Comparison of ENCODE assay signal across 8 cellular contexts in genomic region chr16:67030221-67030962, GRCh38. TPM values are rescaled to one million over a fixed set of nuclear protein-coding genes. Genes with fewer than 3 reads are reported as not detected.
DNase-seq lines count a peak whose midpoint lies in the region; ATAC-seq and TF ChIP-seq lines count a peak whose summit lies in the region.

No MANE protein-coding gene starts in this region.

- H3K18ac ChIP-seq in H9 (ENCODE audit: insufficient read length, low read depth, low read length), result no peak overlapping the region

- H3K4me1 Mint-ChIP-seq in H9 (peaks cover 12 to 13% of the 10 kb centered on the region in 2 experiments), WTC11 (peaks cover 13% of the 10 kb centered on the region; the same call in 1 of the 2 replicates)

- DNase-seq in H9, result no peak
- no peak for DNase-seq in WTC11 (ENCODE audit: low spot score)
- no peak for DNase-seq in right cardiac atrium
- no peak for DNase-seq in GDM1 (lab: John Stamatoyannopoulos, UW)
- no peak for DNase-seq in COLO829 (ENCODE audit: low spot score)

- peaks cover 4% of the 10 kb centered on the region for H3K79me1 ChIP-seq in H9 (ENCODE audit: insufficient read depth, low read depth, low read length, poor library complexity, severe bottlenecking)

- H3K27ac Mint-ChIP-seq in H9 (no peak overlapping the region), WTC11 (no peak overlapping the region)

- no peak overlapping the region for H2AK5ac ChIP-seq in H9 (ENCODE audit: insufficient read length, low read length)

- H3K9me3 Mint-ChIP-seq in H9 (no peaks in the 10 kb centered on the region), WTC11 (no peaks in the 10 kb centered on the region)

- ATAC-seq in WTC11 (no peak), right cardiac atrium (no peak), HG03045 (IDR thresholded peaks at IDR 0.05; ENCODE audit: unreplicated experiment) (no peak), HG02973 (IDR thresholded peaks at IDR 0.05; ENCODE audit: unreplicated experiment) (no peak)

- no peak overlapping the region for H3K23ac ChIP-seq in H9 (ENCODE audit: insufficient read length, low read depth, low read length)

- no peak overlapping the region for H3K14ac ChIP-seq in H9 (ENCODE audit: insufficient read depth, low read length)

- H3K4me3 ChIP-seq in right cardiac atrium (ENCODE audit: low read length) (peak overlapping the region; percentile 91), skeletal muscle tissue (ENCODE audit: low read length in 3 of 3) (peak overlapping the region; percentile 73 to 87 (median 79))

- H3K4me2 ChIP-seq in H9 (ENCODE audit: insufficient read depth, insufficient read length, low read length), result peak overlapping the region; percentile 60

- peak overlapping the region; percentile 85 to 89 for H3K4me3 Mint-ChIP-seq in H9
- peak overlapping the region; percentile 84 for H3K4me3 Mint-ChIP-seq in WTC11

- H3K27me3 Mint-ChIP-seq in H9 (ENCODE audit: low read depth), result no peaks in the 10 kb centered on the region; the same call in 1 of the 2 replicates
- peaks cover 10% of the 10 kb centered on the region for H3K27me3 Mint-ChIP-seq in WTC11 (ENCODE audit: low read depth)

- H2BK5ac ChIP-seq in H9 (ENCODE audit: insufficient read length, low read length), result no peak overlapping the region

- H4K20me1 ChIP-seq in H9 (ENCODE audit: control insufficient read depth, insufficient read depth, insufficient read length), result no peaks in the 10 kb centered on the region

- H2BK120ac ChIP-seq in H9 (ENCODE audit: low read depth, low read length, poor library complexity, severe bottlenecking), result no peak overlapping the region

- no peak overlapping the region for H3K27ac ChIP-seq in H9 (ENCODE audit: insufficient read length, low read depth, low read length)
- H3K27ac ChIP-seq in right cardiac atrium (ENCODE audit: low read length), result no peak overlapping the region
- H3K27ac ChIP-seq in skeletal muscle tissue (ENCODE audit: low read depth, low read length), result peak overlapping the region; percentile 91

- no peak overlapping the region for H4K8ac ChIP-seq in H9 (replicated peaks; ENCODE audit: insufficient read length, low read depth, low read length)

- no peaks in the 10 kb centered on the region for H3K27me3 ChIP-seq in H9 (ENCODE audit: insufficient read depth, low read length)
- no peaks in the 10 kb centered on the region for H3K27me3 ChIP-seq in right cardiac atrium (ENCODE audit: control insufficient read depth, insufficient read depth)
- H3K27me3 ChIP-seq in skeletal muscle tissue (ENCODE audit: control insufficient read depth in 3 of 3, insufficient read depth in 3 of 3, low read length in 3 of 3), result no peaks in the 10 kb centered on the region

- H3K36me3 ChIP-seq in skeletal muscle tissue (ENCODE audit: control insufficient read depth in 3 of 3, insufficient read depth in 3 of 3, low read length in 3 of 3), result peaks cover 0 to 2% (median 0%) of the 10 kb centered on the region in 3 donors

- no peak overlapping the region for H3K56ac ChIP-seq in H9 (ENCODE audit: insufficient read length, low read depth, low read length)

- TF ChIP-seq CTCF in H9 (conservative IDR thresholded peaks at IDR 0.05), result no peak
- no peak for TF ChIP-seq CTCF in WTC11 (IDR thresholded peaks at IDR 0.05)

- H3K23me2 ChIP-seq in H9 (ENCODE audit: insufficient read length, low read depth, low read length, poor library complexity, severe bottlenecking), result peaks cover 9% of the 10 kb centered on the region

- H3T11ph ChIP-seq in H9 (ENCODE audit: low read length), result no peak overlapping the region

- H4K91ac ChIP-seq in H9 (ENCODE audit: insufficient read length, low read depth, low read length), result no peak overlapping the region

- H3K36me3 Mint-ChIP-seq in H9 (ENCODE audit: insufficient read depth in 1 of 3, low read depth in 3 of 3) (peaks cover 0 to 29% (median 22%) of the 10 kb centered on the region in 3 experiments; a peak in 4 of 7 replicates), WTC11 (peaks cover 8% of the 10 kb centered on the region; the same call in 1 of the 2 replicates)

- intact Hi-C loops in right cardiac atrium (cut with DNase I), result no loop called here

- no CpG with 5 or more reads among the region's 18 CpGs for WGBS in H9 (ENCODE audit: extremely low coverage, insufficient read length, low lambda C conversion rate)
- WGBS in right cardiac atrium, result 39% methylated on average over 18 of the region's 18 CpGs

- H2BK15ac ChIP-seq in H9 (ENCODE audit: low read depth, low read length), result no peak overlapping the region

- no peak overlapping the region for H2BK12ac ChIP-seq in H9 (ENCODE audit: insufficient read length, low read depth, low read length)

- H3K4me1 ChIP-seq in H9 (ENCODE audit: insufficient read depth, low read length), result no peaks in the 10 kb centered on the region
- peaks cover 7% of the 10 kb centered on the region for H3K4me1 ChIP-seq in right cardiac atrium (ENCODE audit: control insufficient read depth, insufficient read depth, low read length)
- peaks cover 18 to 31% (median 20%) of the 10 kb centered on the region in 3 donors for H3K4me1 ChIP-seq in skeletal muscle tissue (ENCODE audit: control insufficient read depth in 3 of 3, insufficient read depth in 3 of 3, low read length in 3 of 3)

- peaks cover 4% of the 10 kb centered on the region; the same call in 1 of the 2 replicates for H3K79me2 ChIP-seq in H9 (ENCODE audit: insufficient read depth, low read length)

- no peaks in the 10 kb centered on the region for H3K9me3 ChIP-seq in H9 (ENCODE audit: control insufficient read depth, low read depth, low read length)
- H3K9me3 ChIP-seq in right cardiac atrium (ENCODE audit: control insufficient read depth, low read length), result no peaks in the 10 kb centered on the region
- H3K9me3 ChIP-seq in skeletal muscle tissue (ENCODE audit: control insufficient read depth in 3 of 3, low read length in 3 of 3), result no peaks in the 10 kb centered on the region

- H3K4ac ChIP-seq in H9 (ENCODE audit: low read depth, low read length), result no peak overlapping the region

- POLR2A ChIA-PET in WTC11 (lab: Charles Lee), result interaction anchor here (0.7 kb wide), 2 partner anchors 12 to 27 kb away, joined by 3 to 5 read pairs; no protein-coding TSS in a partner anchor

- no peak overlapping the region for H4K5ac ChIP-seq in H9 (ENCODE audit: insufficient read length, low read depth, low read length)

- CTCF ChIA-PET in WTC11 (lab: Charles Lee), result interaction anchor here (0.6 to 5.1 kb wide), 13 partner anchors 12 to 216 kb away, joined by 3 to 51 read pairs (median 4); partner anchors contain the start of genes B3GNT9 and CES3

- H3K9ac ChIP-seq in H9 (ENCODE audit: extremely low read depth, insufficient read length, low read length), result peak overlapping the region; percentile 45
- H3K9ac ChIP-seq in skeletal muscle tissue (ENCODE audit: low read depth in 1 of 3, low read length in 3 of 3), result peak overlapping the region; percentile 84 to 89 (median 89)

- no peak overlapping the region for H2BK20ac ChIP-seq in H9 (ENCODE audit: low read depth, low read length, poor library complexity, severe bottlenecking)

- H2AFZ ChIP-seq in H9 (ENCODE audit: low read length), result no peak overlapping the region

TF ChIP-seq in WTC11, 78 proteins besides CTCF, POLR2A, EP300 and RAD21:
- TF ChIP-seq NR2C2 (CRISPR knock-in tag; IDR thresholded peaks at IDR 0.05) (no peak), ZNF121 (CRISPR knock-in tag; IDR thresholded peaks at IDR 0.05) (peak; percentile 87; the same call in 1 of the 2 replicates)

RNA-seq across cellular contexts. Expression of gene CBFB, which starts 1.4 kb away (rescaled TPM):
- total RNA-seq in H9 (2021) (76.3 and 84.3 TPM in 2 replicates), WTC11 (2021) (36.9 to 40.9 TPM (median 37.1 TPM) in 3 replicates), right cardiac atrium (10 to 100 TPM; 23.7 to 39.3 (median 29.6) TPM), skeletal muscle tissue (33.9 TPM)
- 15.7 TPM for polyA plus RNA-seq in right cardiac atrium

RNA-seq across cellular contexts. Expression of gene CES4A, which starts 42.0 kb away (rescaled TPM):
- total RNA-seq in H9 (2021), result 1.8 and 1.9 TPM in 2 replicates
- 0.57 to 0.89 TPM (median 0.61 TPM) in 3 replicates for total RNA-seq in WTC11 (2021)
- 10 to 100 TPM; 11.1 to 21.5 (median 12.1) TPM for total RNA-seq in right cardiac atrium
- polyA plus RNA-seq in right cardiac atrium, result 10.3 TPM
- 1.0 TPM for total RNA-seq in skeletal muscle tissue
